ENCODE assay signal across 8 cellular contexts in the genomic region with DNA sequence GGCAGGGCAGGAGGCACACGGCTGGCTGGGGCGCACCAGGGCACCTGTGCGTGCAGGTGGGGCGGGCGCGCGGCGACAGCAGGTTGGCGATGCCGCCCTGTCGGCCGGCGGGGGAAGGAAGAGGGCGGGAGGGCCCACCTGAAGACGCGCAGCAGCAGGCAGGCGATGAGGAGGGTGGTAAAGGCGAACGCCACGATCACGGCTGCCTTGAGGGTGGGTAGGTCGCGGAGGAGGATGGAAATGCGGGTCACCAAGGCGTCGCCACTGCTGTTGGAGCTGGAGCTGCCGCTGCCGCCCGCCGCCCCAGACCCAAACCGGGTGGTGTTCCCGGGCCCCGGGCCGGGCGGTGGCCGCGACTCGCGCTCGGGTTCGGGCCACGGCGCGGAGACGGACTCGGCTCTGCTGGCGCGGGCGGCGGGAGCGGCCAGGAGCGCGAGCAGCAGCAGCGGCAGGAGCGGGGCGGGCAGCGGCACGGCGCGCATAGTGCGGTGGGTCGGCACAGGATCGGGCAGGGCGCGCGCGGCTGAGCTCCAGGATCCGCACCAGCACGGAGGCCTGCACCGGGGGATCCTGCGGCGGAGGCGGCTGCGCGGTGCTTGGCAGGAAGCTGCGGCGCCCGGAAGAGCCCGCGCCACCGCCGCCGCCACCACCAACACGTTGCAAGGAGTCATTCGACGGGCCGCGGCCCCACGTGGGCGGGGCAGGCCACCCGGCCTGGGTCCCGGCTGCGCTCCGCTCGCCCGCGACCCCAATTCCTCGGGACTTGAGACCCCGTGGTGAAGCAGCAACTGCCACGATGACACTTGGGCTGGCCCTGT. TPM values are rescaled to one million over a fixed set of nuclear protein-coding genes. Genes with fewer than 3 reads are reported as not detected.
DNase-seq lines count a peak whose midpoint lies in the region; ATAC-seq and TF ChIP-seq lines count a peak whose summit lies in the region.

Gene FAM174B, minus strand, starts transcription at position 598 of the 818 bp plus-strand sequence.

- peak within 1 kb of the TSS; percentile 69 for H3K27ac ChIP-seq in cingulate gyrus (ENCODE audit: low read depth, low read length)
- peak within 1 kb of the TSS; percentile 76 for H3K27ac ChIP-seq in lower lobe of right lung

- intact Hi-C loops in lower lobe of right lung (cut with DNase I): no loop called here

- TF ChIP-seq CTCF in lower lobe of right lung (IDR thresholded peaks at IDR 0.05): no peak

- H3K9me3 ChIP-seq in lower lobe of right lung: no peaks in the 10 kb centered on the region

- no peaks in the 10 kb centered on the region for H3K27me3 ChIP-seq in lower lobe of right lung (ENCODE audit: low read depth)

- H3K36me3 ChIP-seq in lower lobe of right lung: no peaks in the 10 kb centered on the region

- peak within 1 kb of the TSS; percentile 61 for H3K4me3 ChIP-seq in lower lobe of right lung

- peak; percentile 17 for DNase-seq in NCI-H2107 treated with DMSO at 0.1 percent for 48 hours (lab: John Stamatoyannopoulos, UW; ENCODE audit: unreplicated experiment)
- DNase-seq in NCI-H2107 (lab: John Stamatoyannopoulos, UW): no peak
- peak; percentile 56 for DNase-seq in SKM-1 (lab: John Stamatoyannopoulos, UW; ENCODE audit: unreplicated experiment)
- DNase-seq in lower lobe of right lung: peak; percentile 73
- peak; percentile 14 to 30 for DNase-seq in stimulated activated CD8-positive, alpha-beta memory T cell treated with anti-CD3 and anti-CD28 coated beads, Interleukin-2, amount 100 ng/mL, for 48 hours (ENCODE audit: low read depth in 2 of 2)
- DNase-seq in superior temporal gyrus (ENCODE audit: extremely low spot score): no peak

- peak; percentile 45 for ATAC-seq in HG02938 (IDR thresholded peaks at IDR 0.05; ENCODE audit: unreplicated experiment)
- peak; percentile 83 to 84 for ATAC-seq in lower lobe of right lung

- peaks cover 9% of the 10 kb centered on the region for H3K4me1 ChIP-seq in lower lobe of right lung

RNA-seq across cellular contexts. Expression of gene FAM174B, which starts in this region (rescaled TPM):
- total RNA-seq in lower lobe of right lung: 57.7 TPM

Comparison
In these comparisons a context has a peak if more than half of its experiments do, and no peak if none do; other contexts are left out.
1. DNase-seq: peak in NCI-H2107 treated with DMSO at 0.1 percent for 48 hours (single experiment), SKM-1 (single experiment), lower lobe of right lung (single experiment) and stimulated activated CD8-positive, alpha-beta memory T cell treated with anti-CD3 and anti-CD28 coated beads, Interleukin-2, amount 100 ng/mL, for 48 hours (2 of 2); none in NCI-H2107 (single experiment) and superior temporal gyrus (single experiment).